ENCODE assay signal across 25 cellular contexts in genomic region chr13:34897220-34897619, GRCh38.
"Had no signal": no experiment of that assay in that cellular context is flagged by ENCODE, and none has a peak within 500 bp of the region (broad histone marks: within the 10 kb centered on the region; RNA-seq: fewer than 3 reads in every experiment).

No MANE protein-coding gene starts in this region.

- H3K4me1 ChIP-seq: esophagus squamous epithelium, gastrocnemius medialis, prostate gland, right atrium auricular region, suprapubic skin, transverse colon, upper lobe of right lung, uterus had no signal

- H3K9ac ChIP-seq: neural progenitor cell had no signal

- H3K27me3 ChIP-seq: esophagus squamous epithelium, gastrocnemius medialis, neural progenitor cell, right atrium auricular region, suprapubic skin, transverse colon, upper lobe of right lung, uterus had no signal

- H3K27ac ChIP-seq: esophagus squamous epithelium, gastrocnemius medialis, neural progenitor cell, prostate gland, right atrium auricular region, suprapubic skin, transverse colon, upper lobe of right lung, uterus had no signal

- H3K4me1 Mint-ChIP-seq: memory B cell; naive B cell; neural progenitor cell; stimulated activated naive CD8-positive, alpha-beta T cell treated with anti-CD3 and anti-CD28 coated beads, Interleukin-15, amount 100 ng/mL, for 72 hours had no signal

- H3K36me3 ChIP-seq: esophagus squamous epithelium, gastrocnemius medialis, neural progenitor cell, prostate gland, right atrium auricular region, suprapubic skin, transverse colon, upper lobe of right lung, uterus had no signal

- H3K36me3 Mint-ChIP-seq: memory B cell, naive B cell, neural progenitor cell had no signal

- H3K27me3 Mint-ChIP-seq: dendritic cell treated with granulocyte-macrophage colony-stimulating factor and Interleukin-4, amounts not matched to agents 40 ng/mL and 50 ng/mL, for 4 days; natural killer cell treated with Interleukin-12 subunit alpha and Interleukin-12 subunit beta and Interleukin-15 and Interleukin-18, amount 100 ng/mL, for 72 hours had no signal

- DNase-seq: effector memory CD4-positive, alpha-beta T cell; erythroblast; esophagus squamous epithelium; gastrocnemius medialis; head of caudate nucleus; left ventricle myocardium superior; naive B cell; stimulated activated CD4-positive, alpha-beta T cell treated with anti-CD3 and anti-CD28 coated beads, Interleukin-12 subunit alpha, Interleukin-12 subunit beta, amount 100 ng/mL, for 4 hours; stimulated activated CD4-positive, alpha-beta T cell treated with anti-CD3 and anti-CD28 coated beads, Interleukin-1b, Interleukin-23, amount 100 ng/mL, for 48 hours; stimulated activated CD4-positive, alpha-beta T cell treated with anti-CD3 and anti-CD28 coated beads, Interleukin-4, amount 100 ng/mL, for 1 hour; stimulated activated CD8-positive, alpha-beta memory T cell treated with anti-CD3 and anti-CD28 coated beads, Interleukin-4, amount 100 ng/mL, for 48 hours; stimulated activated naive CD4-positive, alpha-beta T cell; stimulated activated naive CD8-positive, alpha-beta T cell treated with anti-CD3 and anti-CD28 coated beads, Interleukin-15, amount 100 ng/mL, for 72 hours; transverse colon; upper lobe of right lung; uterus had no signal

- H3K4me3 Mint-ChIP-seq: dendritic cell treated with granulocyte-macrophage colony-stimulating factor and Interleukin-4, amounts not matched to agents 40 ng/mL and 50 ng/mL, for 4 days; memory B cell; naive B cell; natural killer cell treated with Interleukin-12 subunit alpha and Interleukin-12 subunit beta and Interleukin-15 and Interleukin-18, amount 100 ng/mL, for 72 hours; neural progenitor cell; stimulated activated naive CD8-positive, alpha-beta T cell treated with anti-CD3 and anti-CD28 coated beads, Interleukin-15, amount 100 ng/mL, for 72 hours had no signal

- H3K9me3 ChIP-seq: esophagus squamous epithelium, gastrocnemius medialis, prostate gland, right atrium auricular region, suprapubic skin, transverse colon, upper lobe of right lung, uterus had no signal

- H3K4me3 ChIP-seq: esophagus squamous epithelium, gastrocnemius medialis, lung, neural progenitor cell, prostate gland, right atrium auricular region, smooth muscle cell, suprapubic skin, transverse colon, upper lobe of right lung, uterus had no signal

- H3K9me3 Mint-ChIP-seq: dendritic cell treated with granulocyte-macrophage colony-stimulating factor and Interleukin-4, amounts not matched to agents 40 ng/mL and 50 ng/mL, for 4 days; memory B cell; neural progenitor cell; stimulated activated naive CD8-positive, alpha-beta T cell treated with anti-CD3 and anti-CD28 coated beads, Interleukin-15, amount 100 ng/mL, for 72 hours had no signal

- H3K27ac Mint-ChIP-seq: dendritic cell treated with granulocyte-macrophage colony-stimulating factor and Interleukin-4, amounts not matched to agents 40 ng/mL and 50 ng/mL, for 4 days; memory B cell; naive B cell; natural killer cell treated with Interleukin-12 subunit alpha and Interleukin-12 subunit beta and Interleukin-15 and Interleukin-18, amount 100 ng/mL, for 72 hours; neural progenitor cell; stimulated activated naive CD8-positive, alpha-beta T cell treated with anti-CD3 and anti-CD28 coated beads, Interleukin-15, amount 100 ng/mL, for 72 hours had no signal
